Comparison of ENCODE assay signal across 16 cellular contexts in genomic region chr12:3959799-3960560, GRCh38.
DNase-seq lines count a peak whose midpoint lies in the region; ATAC-seq and FAIRE-seq lines count a peak whose summit lies in the region.
"Had no signal": no experiment of that assay in that cellular context is flagged by ENCODE, and none has a peak within 500 bp of the region (broad histone marks: within the 10 kb centered on the region; RNA-seq: fewer than 3 reads in every experiment).

No MANE protein-coding gene starts in this region.

- no peak overlapping the region for H3K4me2 ChIP-seq in neuronal stem cell (ENCODE audit: insufficient read depth, low read length, poor library complexity, severe bottlenecking)

- no peak overlapping the region for H3K27ac ChIP-seq in neuronal stem cell (replicated peaks; ENCODE audit: low read length)

- H2AK5ac ChIP-seq in neuronal stem cell (ENCODE audit: low read depth, low read length) = peak overlapping the region; percentile 28

- no peak overlapping the region for H3K9ac ChIP-seq in neuronal stem cell (ENCODE audit: low read depth, low read length, poor library complexity)

- H3K9me3 Mint-ChIP-seq in activated CD8-positive, alpha-beta T cell treated with anti-CD3 and anti-CD28 coated beads, Interleukin-2, amount 10 ng/mL, durations not matched to agents 7 days and 5 days (ENCODE audit: insufficient read depth) = no peaks in the 10 kb centered on the region

- no peaks in the 10 kb centered on the region for H3K36me3 Mint-ChIP-seq in activated CD8-positive, alpha-beta T cell treated with anti-CD3 and anti-CD28 coated beads, Interleukin-2, amount 10 ng/mL, durations not matched to agents 7 days and 5 days (ENCODE audit: low read depth)

- no peaks in the 10 kb centered on the region for H3K27me3 ChIP-seq in neuronal stem cell (ENCODE audit: control insufficient read depth in 3 of 3, insufficient read depth in 3 of 3, low read depth in 1 of 3, low read length in 3 of 3)

- peak; percentile 77 for ATAC-seq in left ventricle myocardium superior
- ATAC-seq in HG03280 (IDR thresholded peaks at IDR 0.05; ENCODE audit: unreplicated experiment) = no peak
- no peak for ATAC-seq in activated CD8-positive, alpha-beta T cell treated with anti-CD3 and anti-CD28 coated beads, Interleukin-2, amount 10 ng/mL, durations not matched to agents 7 days and 5 days

- H3K4me1 ChIP-seq in neuronal stem cell (ENCODE audit: control insufficient read depth in 2 of 2, insufficient read depth in 1 of 2, low read depth in 1 of 2, low read length in 2 of 2) = peaks cover 2 to 10% of the 10 kb centered on the region in 2 donors

- H3K27ac Mint-ChIP-seq in activated CD8-positive, alpha-beta T cell treated with anti-CD3 and anti-CD28 coated beads, Interleukin-2, amount 10 ng/mL, durations not matched to agents 7 days and 5 days = no peak overlapping the region

- DNase-seq in ELF-1 (ENCODE audit: low read depth, low spot score) (peak; percentile 65), RCC 7860 (ENCODE audit: low spot score) (peak; percentile 69), left ventricle myocardium superior (peak; percentile 30), neuronal stem cell (ENCODE audit: low spot score) (no peak)
- no peak for DNase-seq in activated CD8-positive, alpha-beta T cell treated with anti-CD3 and anti-CD28 coated beads, Interleukin-2, amount 10 ng/mL, durations not matched to agents 7 days and 5 days
- no peak for DNase-seq in activated CD4-positive, alpha-beta T cell treated with anti-CD3 and anti-CD28 coated beads, Interleukin-2, amount 50 U/mL, for 4 hours
- DNase-seq: C1 segment of cervical spinal cord; DMS79 treated with DMSO at 0.1 percent for 48 hours; KG1; MV-4-11; NCI-H1694 treated with DMSO at 0.1 percent for 48 hours; NCI-H748 treated with DMSO at 0.1 percent for 48 hours; NK-92 treated with Interleukin-12 subunit alpha and Interleukin-12 subunit beta, amount 100 ng/mL, for 24 hours; RPMI8226 had no signal

- peaks cover 20% of the 10 kb centered on the region for H3K4me1 Mint-ChIP-seq in activated CD8-positive, alpha-beta T cell treated with anti-CD3 and anti-CD28 coated beads, Interleukin-2, amount 10 ng/mL, durations not matched to agents 7 days and 5 days (ENCODE audit: low read depth)

- no CpG with 5 or more reads among the region's 10 CpGs for WGBS in neuronal stem cell (ENCODE audit: extremely low coverage in 2 of 2, insufficient read length in 2 of 2, insufficient replicate concordance in 1 of 2), 2 donors

- H3K4me3 Mint-ChIP-seq in activated CD8-positive, alpha-beta T cell treated with anti-CD3 and anti-CD28 coated beads, Interleukin-2, amount 10 ng/mL, durations not matched to agents 7 days and 5 days = no peak overlapping the region

- FAIRE-seq in RCC 7860 (lab: Jason Lieb, UNC) = peak; percentile 92
- FAIRE-seq: G401.6 had no signal

- no peaks in the 10 kb centered on the region for H3K79me1 ChIP-seq in neuronal stem cell (ENCODE audit: low read depth, low read length)

- no peaks in the 10 kb centered on the region for H3K27me3 Mint-ChIP-seq in activated CD8-positive, alpha-beta T cell treated with anti-CD3 and anti-CD28 coated beads, Interleukin-2, amount 10 ng/mL, durations not matched to agents 7 days and 5 days (ENCODE audit: low read depth)

- no peaks in the 10 kb centered on the region for H3K36me3 ChIP-seq in neuronal stem cell (replicated peaks in 1 of 2; ENCODE audit: control insufficient read depth in 2 of 2, insufficient read depth in 2 of 2, low read length in 2 of 2)

- H4K8ac ChIP-seq in neuronal stem cell (ENCODE audit: low read depth, low read length) = no peak overlapping the region

- H3K4me3 ChIP-seq in neuronal stem cell (ENCODE audit: low read length in 2 of 2) = peak overlapping the region in 1 of 2 donors; percentile 52

- H3K18ac ChIP-seq in neuronal stem cell (ENCODE audit: low read length) = peak overlapping the region; percentile 60

- no peak overlapping the region for H2BK15ac ChIP-seq in neuronal stem cell (ENCODE audit: low read length)

- H4K91ac ChIP-seq in neuronal stem cell (ENCODE audit: low read depth, low read length, poor library complexity) = no peak overlapping the region

- no peak overlapping the region for H2BK5ac ChIP-seq in neuronal stem cell (ENCODE audit: low read length)

- POLR2A ChIA-PET in activated CD8-positive, alpha-beta T cell treated with anti-CD3 and anti-CD28 coated beads, Interleukin-2, amount 10 ng/mL, durations not matched to agents 7 days and 5 days (lab: Charles Lee) = no interaction called here

- CTCF ChIA-PET in activated CD8-positive, alpha-beta T cell treated with anti-CD3 and anti-CD28 coated beads, Interleukin-2, amount 10 ng/mL, durations not matched to agents 7 days and 5 days (lab: Charles Lee) = interaction anchor here (0.9 to 4.6 kb wide), 5 partner anchors 9 to 76 kb away, joined by 3 to 37 read pairs (median 4); no protein-coding TSS in a partner anchor

- H3K14ac ChIP-seq in neuronal stem cell (ENCODE audit: low read length) = no peak overlapping the region

- no peaks in the 10 kb centered on the region for H3K9me3 ChIP-seq in neuronal stem cell (replicated peaks in 1 of 2; ENCODE audit: control insufficient read depth in 2 of 2, insufficient read depth in 1 of 2, low read depth in 1 of 2, low read length in 2 of 2)

- H3K23ac ChIP-seq in neuronal stem cell (ENCODE audit: low read depth, low read length, poor library complexity) = no peak overlapping the region

- peak overlapping the region; percentile 12 for H2BK12ac ChIP-seq in neuronal stem cell (ENCODE audit: low read length)

- H3K4ac ChIP-seq in neuronal stem cell (ENCODE audit: low read length) = no peak overlapping the region

- H2AFZ ChIP-seq in neuronal stem cell (ENCODE audit: low read length) = no peak overlapping the region

- intact Hi-C loops in left ventricle myocardium superior (cut with micrococcal nuclease) = no loop called here

- no peak overlapping the region for H2BK120ac ChIP-seq in neuronal stem cell (ENCODE audit: low read depth, low read length)

Comparison
In these comparisons a context has a peak if more than half of its experiments do, and no peak if none do; other contexts are left out.
1. DNase-seq: peak in ELF-1 (single experiment), RCC 7860 (single experiment) and left ventricle myocardium superior (single experiment); none in neuronal stem cell (single experiment), activated CD8-positive, alpha-beta T cell treated with anti-CD3 and anti-CD28 coated beads, Interleukin-2, amount 10 ng/mL, durations not matched to agents 7 days and 5 days (single experiment) and activated CD4-positive, alpha-beta T cell treated with anti-CD3 and anti-CD28 coated beads, Interleukin-2, amount 50 U/mL, for 4 hours (0 of 2).